10 cellular contexts compared by ENCODE assay signal in the genomic region with DNA sequence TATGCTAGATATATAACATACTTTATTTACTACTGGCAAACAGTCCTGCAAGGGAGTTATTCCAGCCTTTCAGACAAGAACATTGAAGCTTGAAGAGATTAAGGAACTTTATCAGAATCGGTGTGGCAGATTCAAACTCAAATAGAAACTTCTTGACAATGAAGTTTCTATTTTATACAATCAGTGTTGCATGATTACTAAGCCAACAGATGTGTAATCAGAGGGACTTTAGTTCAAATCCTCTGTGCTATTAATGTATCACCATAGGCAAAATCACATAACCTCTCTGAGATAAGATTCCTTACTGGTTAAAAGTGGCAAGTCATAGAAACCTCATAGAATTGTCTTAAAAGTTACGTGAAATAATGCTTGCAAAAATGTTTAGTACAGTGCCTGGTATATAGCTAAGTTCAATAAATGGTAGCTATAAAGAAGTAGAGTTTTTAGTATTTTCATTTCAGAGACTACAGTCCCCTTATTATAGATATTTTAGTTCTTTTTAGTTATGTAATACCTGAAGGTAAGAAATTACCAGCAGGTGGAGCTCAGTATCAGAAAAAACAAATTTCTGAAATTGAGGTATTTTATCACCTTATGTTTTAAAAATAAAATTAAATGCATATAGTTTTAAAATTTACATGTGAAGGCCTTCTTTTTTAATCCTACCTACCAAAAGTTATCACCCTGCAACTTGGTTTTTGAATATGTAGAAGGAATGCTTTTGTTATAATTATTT.
DNase-seq lines count a peak whose midpoint lies in the region; ATAC-seq and TF ChIP-seq lines count a peak whose summit lies in the region.
"Had no signal": no experiment of that assay in that cellular context is flagged by ENCODE, and none has a peak within 500 bp of the region (broad histone marks: within the 10 kb centered on the region; RNA-seq: fewer than 3 reads in every experiment).

No MANE protein-coding gene starts in this region.

- H3K27ac Mint-ChIP-seq in brain (no peak overlapping the region), progenitor cell of endocrine pancreas (no peak overlapping the region)
- H3K27ac Mint-ChIP-seq: activated naive CD4-positive, alpha-beta T cell treated with anti-CD3 and anti-CD28 coated beads, Interleukin-2, amount 50 U/mL, for 24 hours; stimulated activated naive B cell treated with anti-CD40 and anti-IgM and Interleukin-4, amounts not matched to agents 10 μg/mL and 1 μg/mL and 100 μg/mL, for 72 hours had no signal

- TF ChIP-seq CTCF in brain (conservative IDR thresholded peaks at IDR 0.05) (peak; percentile 34 to 40), progenitor cell of endocrine pancreas (IDR thresholded peaks at IDR 0.05; ENCODE audit: unreplicated experiment) (peak; percentile 39)

- no peak overlapping the region for H3K4me3 Mint-ChIP-seq in brain
- no peak overlapping the region for H3K4me3 Mint-ChIP-seq in progenitor cell of endocrine pancreas (ENCODE audit: low read depth)
- H3K4me3 Mint-ChIP-seq: activated naive CD4-positive, alpha-beta T cell treated with anti-CD3 and anti-CD28 coated beads, Interleukin-2, amount 50 U/mL, for 24 hours; stimulated activated naive B cell treated with anti-CD40 and anti-IgM and Interleukin-4, amounts not matched to agents 10 μg/mL and 1 μg/mL and 100 μg/mL, for 72 hours had no signal

- no peaks in the 10 kb centered on the region for H3K9me3 Mint-ChIP-seq in brain
- no peaks in the 10 kb centered on the region for H3K9me3 Mint-ChIP-seq in progenitor cell of endocrine pancreas (ENCODE audit: low read depth)
- H3K9me3 Mint-ChIP-seq: activated naive CD4-positive, alpha-beta T cell treated with anti-CD3 and anti-CD28 coated beads, Interleukin-2, amount 50 U/mL, for 24 hours; stimulated activated naive B cell treated with anti-CD40 and anti-IgM and Interleukin-4, amounts not matched to agents 10 μg/mL and 1 μg/mL and 100 μg/mL, for 72 hours had no signal

- H3K36me3 Mint-ChIP-seq in brain (peaks cover 3% of the 10 kb centered on the region), progenitor cell of endocrine pancreas (ENCODE audit: insufficient read depth) (no peaks in the 10 kb centered on the region)
- H3K36me3 Mint-ChIP-seq: activated naive CD4-positive, alpha-beta T cell treated with anti-CD3 and anti-CD28 coated beads, Interleukin-2, amount 50 U/mL, for 24 hours; stimulated activated naive B cell treated with anti-CD40 and anti-IgM and Interleukin-4, amounts not matched to agents 10 μg/mL and 1 μg/mL and 100 μg/mL, for 72 hours had no signal

- no peaks in the 10 kb centered on the region for H3K27me3 Mint-ChIP-seq in brain
- no peaks in the 10 kb centered on the region for H3K27me3 Mint-ChIP-seq in progenitor cell of endocrine pancreas
- H3K27me3 Mint-ChIP-seq: activated naive CD4-positive, alpha-beta T cell treated with anti-CD3 and anti-CD28 coated beads, Interleukin-2, amount 50 U/mL, for 24 hours; stimulated activated naive B cell treated with anti-CD40 and anti-IgM and Interleukin-4, amounts not matched to agents 10 μg/mL and 1 μg/mL and 100 μg/mL, for 72 hours had no signal

- DNase-seq in progenitor cell of endocrine pancreas (ENCODE audit: low spot score, unreplicated experiment): no peak
- no peak for DNase-seq in NCI-H1417 treated with DMSO at 0.1 percent for 48 hours (lab: John Stamatoyannopoulos, UW)
- DNase-seq in superior temporal gyrus (ENCODE audit: extremely low spot score): no peak
- DNase-seq in retina: no peak
- DNase-seq: left ventricle myocardium superior; stimulated activated naive B cell treated with anti-CD40 and anti-IgM and Interleukin-4, amounts not matched to agents 10 μg/mL and 1 μg/mL and 100 μg/mL, for 72 hours had no signal

- H3K4me1 Mint-ChIP-seq in brain (peaks cover 6% of the 10 kb centered on the region), progenitor cell of endocrine pancreas (ENCODE audit: low read depth) (peaks cover 16% of the 10 kb centered on the region)
- H3K4me1 Mint-ChIP-seq: stimulated activated naive B cell treated with anti-CD40 and anti-IgM and Interleukin-4, amounts not matched to agents 10 μg/mL and 1 μg/mL and 100 μg/mL, for 72 hours had no signal

- ATAC-seq in GM18502 (IDR thresholded peaks at IDR 0.05; ENCODE audit: poor library complexity, unreplicated experiment): peak; percentile 54
- peak; percentile 66 for ATAC-seq in HG03432 (IDR thresholded peaks at IDR 0.05; ENCODE audit: unreplicated experiment)
- ATAC-seq: left ventricle myocardium superior; stimulated activated naive B cell treated with anti-CD40 and anti-IgM and Interleukin-4, amounts not matched to agents 10 μg/mL and 1 μg/mL and 100 μg/mL, for 72 hours had no signal
